ENCODE assay signal across 16 cellular contexts in genomic region chr1:184329962-184330868, GRCh38. TPM values are rescaled to one million over a fixed set of nuclear protein-coding genes. Genes with fewer than 3 reads are reported as not detected.
A peak's percentile ranks its signal among the peaks of the same experiment; 100 is the strongest.
DNase-seq lines count a peak whose midpoint lies in the region; ATAC-seq, FAIRE-seq and TF ChIP-seq lines count a peak whose summit lies in the region.
"Had no signal": no experiment of that assay in that cellular context is flagged by ENCODE, and none has a peak within 500 bp of the region (broad histone marks: within the 10 kb centered on the region; RNA-seq: fewer than 3 reads in every experiment).

No MANE protein-coding gene starts in this region.

- H3F3A ChIP-seq in SK-N-SH (replicated peaks; ENCODE audit: insufficient read depth) = no peaks in the 10 kb centered on the region

- no peaks in the 10 kb centered on the region for H3K36me3 Mint-ChIP-seq in Caco-2 (ENCODE audit: insufficient read depth, unreplicated experiment)

- H3K9me3 Mint-ChIP-seq in Caco-2 (ENCODE audit: unreplicated experiment) = peaks cover 9% of the 10 kb centered on the region
- H3K9me3 Mint-ChIP-seq: activated naive CD8-positive, alpha-beta T cell treated with anti-CD3 and anti-CD28 coated beads, Interleukin-2, amount 50 U/mL, for 24 hours; stimulated activated naive CD8-positive, alpha-beta T cell treated with anti-CD3 and anti-CD28 coated beads, Interleukin-15, amount 100 ng/mL, for 72 hours had no signal

- H3K27me3 Mint-ChIP-seq in Caco-2 (ENCODE audit: insufficient read depth, unreplicated experiment) = peaks cover 4% of the 10 kb centered on the region

- no peak for ATAC-seq in HG03097 (IDR thresholded peaks at IDR 0.05; ENCODE audit: low FRiP score, unreplicated experiment)
- ATAC-seq: activated naive CD8-positive, alpha-beta T cell treated with anti-CD3 and anti-CD28 coated beads, Interleukin-2, amount 50 U/mL, for 24 hours; stimulated activated naive CD8-positive, alpha-beta T cell treated with anti-CD3 and anti-CD28 coated beads, Interleukin-15, amount 100 ng/mL, for 72 hours had no signal

- TF ChIP-seq EP300 in SK-N-SH (IDR thresholded peaks at IDR 0.05; ENCODE audit: borderline replicate concordance in 1 of 2, low read depth in 1 of 2, low read length in 1 of 2) = no peak

- H3K4me3 ChIP-seq in left ventricle myocardium inferior = no peak overlapping the region
- no peak overlapping the region for H3K4me3 ChIP-seq in Caco-2 (ENCODE audit: low read depth, low read length)
- no peak overlapping the region for H3K4me3 ChIP-seq in SK-N-SH (ENCODE audit: low read depth in 2 of 2, low read length in 1 of 2)
- H3K4me3 ChIP-seq: coronary artery, SJSA1 had no signal

- intact Hi-C loops in left ventricle myocardium inferior (cut with micrococcal nuclease) = no loop called here
- intact Hi-C loops in Caco-2 (cut with micrococcal nuclease; ENCODE audit: unreplicated experiment) = no loop called here

- POLR2A ChIA-PET in Caco-2 (lab: Charles Lee) = no interaction called here
- POLR2A ChIA-PET in SK-N-SH (lab: Yijun Ruan, JAX) = no interaction called here

- DNase-seq in NCI-H774 (lab: John Stamatoyannopoulos, UW) (peak; percentile 41), caudate nucleus (lab: John Stamatoyannopoulos, UW) (no peak), left ventricle myocardium inferior (no peak), renal cortical epithelial cell (ENCODE audit: low read depth) (peak; percentile 73), Caco-2 (no peak), SK-N-SH (no peak), frontal cortex (ENCODE audit: low spot score in 2 of 2) (no peak)
- DNase-seq: activated CD4-positive, alpha-beta T cell treated with anti-CD3 and anti-CD28 coated beads, Interleukin-2, amount 50 U/mL, for 4 hours; activated naive CD8-positive, alpha-beta T cell treated with anti-CD3 and anti-CD28 coated beads, Interleukin-2, amount 50 U/mL, for 24 hours; activated T-cell treated with anti-CD3 and anti-CD28 coated beads, Interleukin-2, amount 50 U/mL, for 72 hours; BE2C; GOT3; stimulated activated naive CD8-positive, alpha-beta T cell treated with anti-CD3 and anti-CD28 coated beads, Interleukin-15, amount 100 ng/mL, for 72 hours had no signal

- CTCF ChIA-PET in Caco-2 (lab: Charles Lee) (no interaction called here), SK-N-SH (lab: Yijun Ruan, JAX) (interaction anchor here (2.6 kb wide), 1 partner anchor 334 kb away, joined by 10 read pairs; no protein-coding TSS in a partner anchor)

- no peak for TF ChIP-seq RAD21 in SK-N-SH (IDR thresholded peaks at IDR 0.05; ENCODE audit: low read length)

- H4K20me1 ChIP-seq in SK-N-SH (ENCODE audit: insufficient read depth) = no peaks in the 10 kb centered on the region

- no TSS peak for BruUV-seq in Caco-2 (replicated peaks; lab: Mats Ljungman, UMichigan)

- H3K4me1 Mint-ChIP-seq in Caco-2 (ENCODE audit: low read depth, unreplicated experiment) = no peaks in the 10 kb centered on the region
- H3K4me1 Mint-ChIP-seq: activated naive CD8-positive, alpha-beta T cell treated with anti-CD3 and anti-CD28 coated beads, Interleukin-2, amount 50 U/mL, for 24 hours; stimulated activated naive CD8-positive, alpha-beta T cell treated with anti-CD3 and anti-CD28 coated beads, Interleukin-15, amount 100 ng/mL, for 72 hours had no signal

- H2AFZ ChIP-seq in SK-N-SH (ENCODE audit: low read depth) = no peak overlapping the region

- H3K27ac ChIP-seq in caudate nucleus (ENCODE audit: low read depth, low read length) = peak overlapping the region; percentile 58
- H3K27ac ChIP-seq in left ventricle myocardium inferior (replicated peaks) = peak overlapping the region; percentile 74
- no peak overlapping the region for H3K27ac ChIP-seq in SK-N-SH (ENCODE audit: low read depth in 2 of 2, low read length in 1 of 2)
- H3K27ac ChIP-seq: coronary artery, SJSA1 had no signal

- H3K27me3 ChIP-seq in left ventricle myocardium inferior (ENCODE audit: low read depth) (no peaks in the 10 kb centered on the region), Caco-2 (replicated peaks; ENCODE audit: control insufficient read depth, insufficient read depth, low read length) (no peaks in the 10 kb centered on the region), SK-N-SH (ENCODE audit: insufficient read depth) (no peaks in the 10 kb centered on the region)
- H3K27me3 ChIP-seq: BE2C, SJSA1 had no signal

- H3K9me2 ChIP-seq in SK-N-SH = no peaks in the 10 kb centered on the region

- no peak overlapping the region for H3K27ac Mint-ChIP-seq in Caco-2 (ENCODE audit: unreplicated experiment)
- H3K27ac Mint-ChIP-seq: activated naive CD8-positive, alpha-beta T cell treated with anti-CD3 and anti-CD28 coated beads, Interleukin-2, amount 50 U/mL, for 24 hours; activated T-cell treated with anti-CD3 and anti-CD28 coated beads, Interleukin-2, amount 50 U/mL, for 72 hours; stimulated activated naive CD8-positive, alpha-beta T cell treated with anti-CD3 and anti-CD28 coated beads, Interleukin-15, amount 100 ng/mL, for 72 hours had no signal

- FAIRE-seq in frontal cortex (lab: Jason Lieb, UNC) = no peak

- H3K36me3 ChIP-seq in left ventricle myocardium inferior (no peaks in the 10 kb centered on the region), Caco-2 (ENCODE audit: control insufficient read depth, insufficient read depth, low read length) (no peaks in the 10 kb centered on the region), SK-N-SH (replicated peaks in 1 of 2; ENCODE audit: control insufficient read depth in 1 of 2, insufficient read depth in 2 of 2, low read length in 1 of 2) (no peaks in the 10 kb centered on the region)
- H3K36me3 ChIP-seq: BE2C, SJSA1 had no signal

- no peak for TF ChIP-seq CTCF in left ventricle myocardium inferior (IDR thresholded peaks at IDR 0.05; ENCODE audit: borderline replicate concordance)
- no peak for TF ChIP-seq CTCF in Caco-2 (IDR thresholded peaks at IDR 0.05; ENCODE audit: insufficient read depth in 1 of 2, low read depth in 1 of 2, low read length in 1 of 2, severe bottlenecking in 1 of 2, unreplicated experiment in 1 of 2)
- no peak for TF ChIP-seq CTCF in SK-N-SH (IDR thresholded peaks at IDR 0.05)

- no peak overlapping the region for H3K4me3 Mint-ChIP-seq in Caco-2 (ENCODE audit: unreplicated experiment)
- H3K4me3 Mint-ChIP-seq: activated naive CD8-positive, alpha-beta T cell treated with anti-CD3 and anti-CD28 coated beads, Interleukin-2, amount 50 U/mL, for 24 hours; activated T-cell treated with anti-CD3 and anti-CD28 coated beads, Interleukin-2, amount 50 U/mL, for 72 hours; stimulated activated naive CD8-positive, alpha-beta T cell treated with anti-CD3 and anti-CD28 coated beads, Interleukin-15, amount 100 ng/mL, for 72 hours had no signal

- H3K4me1 ChIP-seq in left ventricle myocardium inferior = peaks cover 22% of the 10 kb centered on the region
- no peaks in the 10 kb centered on the region for H3K4me1 ChIP-seq in Caco-2
- no peaks in the 10 kb centered on the region for H3K4me1 ChIP-seq in SK-N-SH (ENCODE audit: control insufficient read depth in 1 of 2, insufficient read depth in 2 of 2, low read depth in 1 of 2, low read length in 1 of 2)
- H3K4me1 ChIP-seq: SJSA1 had no signal

- WGBS in SK-N-SH (ENCODE audit: low lambda C conversion rate) = 77% methylated on average over 7 of the region's 7 CpGs

- H3K9ac ChIP-seq in SK-N-SH = no peak overlapping the region

- no peak overlapping the region for H3K4me2 ChIP-seq in SK-N-SH

- peaks cover 7% of the 10 kb centered on the region for H3K9me3 ChIP-seq in left ventricle myocardium inferior (replicated peaks)
- H3K9me3 ChIP-seq in Caco-2 = no peaks in the 10 kb centered on the region
- H3K9me3 ChIP-seq in SK-N-SH = no peaks in the 10 kb centered on the region
- H3K9me3 ChIP-seq: BE2C, SJSA1 had no signal

- no peaks in the 10 kb centered on the region for H3K79me2 ChIP-seq in SK-N-SH (ENCODE audit: insufficient read depth)

TF ChIP-seq in SK-N-SH, 30 proteins besides CTCF, POLR2A, EP300 and RAD21:
- TF ChIP-seq MEF2A (IDR thresholded peaks at IDR 0.05; ENCODE audit: borderline replicate concordance, low read depth) (no peak), PBX3 (IDR thresholded peaks at IDR 0.05) (no peak), SIN3A (IDR thresholded peaks at IDR 0.05; ENCODE audit: borderline replicate concordance, low read depth, low read length) (no peak), RCOR1 (IDR thresholded peaks at IDR 0.05; ENCODE audit: low read length) (no peak), ELF1 (IDR thresholded peaks at IDR 0.05) (no peak), TCF12 (IDR thresholded peaks at IDR 0.05) (no peak), CHD2 (IDR thresholded peaks at IDR 0.05; ENCODE audit: low read length, partially characterized antibody) (no peak)
TF ChIP-seq in SK-N-SH: peak in this region for 0.

RNA-seq across cellular contexts. Expression of gene C1orf21, which starts 56.6 kb away (rescaled TPM):
- total RNA-seq in left ventricle myocardium inferior = 79.9 TPM
- total RNA-seq in renal cortical epithelial cell = 1.7 and 7.3 TPM in 2 replicates
- 0.82 and 1.3 TPM in 2 replicates for total RNA-seq in Caco-2 (2022)
- polyA plus RNA-seq in SK-N-SH (2012; rRNA removed) = 4.8 and 6.6 TPM in 2 replicates
- polyA plus RNA-seq in SK-N-SH (2012; cell fraction: cytosol; rRNA removed) = 8.6 and 11.5 TPM in 2 replicates
- 2.3 and 2.8 TPM in 2 replicates for polyA plus RNA-seq in SK-N-SH (2012; cell fraction: nucleus; rRNA removed)
- 24.9 TPM for total RNA-seq in frontal cortex

Comparison
In these comparisons a context has a peak if more than half of its experiments do, and no peak if none do; other contexts are left out.
1. DNase-seq: peak in NCI-H774 (single experiment) and renal cortical epithelial cell (single experiment); none in caudate nucleus (0 of 61), left ventricle myocardium inferior (single experiment), Caco-2 (0 of 2), SK-N-SH (single experiment) and frontal cortex (0 of 2).
2. H3K27ac ChIP-seq: peak in caudate nucleus (single experiment) and left ventricle myocardium inferior (single experiment); none in SK-N-SH (0 of 2).